ENCODE assay signal across 13 cellular contexts in genomic region chr17:81968396-81968745, GRCh38. TPM values are rescaled to one million over a fixed set of nuclear protein-coding genes. Genes with fewer than 3 reads are reported as not detected.
DNase-seq lines count a peak whose midpoint lies in the region; ATAC-seq and TF ChIP-seq lines count a peak whose summit lies in the region.
"Had no signal": no experiment of that assay in that cellular context is flagged by ENCODE, and none has a peak within 500 bp of the region (broad histone marks: within the 10 kb centered on the region; RNA-seq: fewer than 3 reads in every experiment).

No MANE protein-coding gene starts in this region.

- peaks cover 0 to 55% (median 0%) of the 10 kb centered on the region in 4 donors for H3K27me3 ChIP-seq in esophagus muscularis mucosa
- H3K27me3 ChIP-seq: MG63 had no signal

- intact Hi-C loops in OCI-LY7 (cut with micrococcal nuclease; ENCODE audit: unreplicated experiment), result loop anchor here (1.0 to 5.0 kb wide), 3 partner anchors 9 to 134 kb away; partner anchors contain the start of genes ALYREF, ANAPC11 and ASPSCR1
- intact Hi-C loops in esophagus muscularis mucosa (cut with DNase I), result no loop called here

- no peaks in the 10 kb centered on the region for H3K9me2 ChIP-seq in OCI-LY7 (ENCODE audit: insufficient read depth, low read length)

- POLR2A ChIA-PET in activated CD4-positive, alpha-beta T cell treated with anti-CD3 and anti-CD28 coated beads, Interleukin-2, amount 10 ng/mL, durations not matched to agents 7 days and 5 days (lab: Charles Lee), result no interaction called here
- POLR2A ChIA-PET in OCI-LY7 (lab: Charles Lee), result interaction anchor here (0.5 to 2.1 kb wide), 3 partner anchors 8 to 398 kb away, joined by 5 to 7 read pairs (median 6); no protein-coding TSS in a partner anchor

- peaks cover 6% of the 10 kb centered on the region; the same call in 1 of the 2 replicates for H3K9me3 ChIP-seq in OCI-LY7 (ENCODE audit: low read length)
- no peaks in the 10 kb centered on the region for H3K9me3 ChIP-seq in esophagus muscularis mucosa

- TF ChIP-seq POLR2A in esophagus muscularis mucosa (IDR thresholded peaks at IDR 0.05; ENCODE audit: low read depth), result no peak

- no peak overlapping the region for H3K4me3 Mint-ChIP-seq in activated CD4-positive, alpha-beta T cell treated with anti-CD3 and anti-CD28 coated beads, Interleukin-2, amount 10 ng/mL, durations not matched to agents 7 days and 5 days
- H3K4me3 Mint-ChIP-seq in stimulated activated effector memory CD8-positive, alpha-beta T cell treated with anti-CD3 and anti-CD28 coated beads, Interleukin-12 subunit alpha, Interleukin-12 subunit beta, amount 100 ng/mL, for 72 hours, result peak overlapping the region; percentile 60

- no peak for TF ChIP-seq CTCF in OCI-LY7 (conservative IDR thresholded peaks at IDR 0.05; ENCODE audit: low read length)
- TF ChIP-seq CTCF in esophagus muscularis mucosa (IDR thresholded peaks at IDR 0.05), result no peak

- no peak for TF ChIP-seq EP300 in esophagus muscularis mucosa (IDR thresholded peaks at IDR 0.05)

- DNase-seq in activated CD4-positive, alpha-beta T cell treated with anti-CD3 and anti-CD28 coated beads, Interleukin-2, amount 10 ng/mL, durations not matched to agents 7 days and 5 days, result no peak
- DNase-seq in activated CD4-positive, alpha-beta T cell treated with anti-CD3 and anti-CD28 coated beads, Interleukin-2, amount 50 U/mL, for 1 hour, result no peak
- no peak for DNase-seq in OCI-LY7 (ENCODE audit: low spot score)
- no peak for DNase-seq in esophagus muscularis mucosa (ENCODE audit: extremely low spot score)
- DNase-seq in stimulated activated effector memory CD8-positive, alpha-beta T cell treated with anti-CD3 and anti-CD28 coated beads, Interleukin-12 subunit alpha, Interleukin-12 subunit beta, amount 100 ng/mL, for 72 hours (ENCODE audit: low spot score in 2 of 2), result no peak
- DNase-seq in NCI-H2227 (lab: John Stamatoyannopoulos, UW; ENCODE audit: unreplicated experiment), result no peak
- DNase-seq in activated effector memory CD4-positive, alpha-beta T cell treated with anti-CD3 and anti-CD28 coated beads, Interleukin-2, amount 50 U/mL, for 16 hours, result no peak
- DNase-seq: dermis blood vessel endothelial cell, GDM1, GOT3, MG63 had no signal

- H3K36me3 Mint-ChIP-seq in activated CD4-positive, alpha-beta T cell treated with anti-CD3 and anti-CD28 coated beads, Interleukin-2, amount 10 ng/mL, durations not matched to agents 7 days and 5 days (ENCODE audit: low read depth), result no peaks in the 10 kb centered on the region
- no peaks in the 10 kb centered on the region for H3K36me3 Mint-ChIP-seq in stimulated activated effector memory CD8-positive, alpha-beta T cell treated with anti-CD3 and anti-CD28 coated beads, Interleukin-12 subunit alpha, Interleukin-12 subunit beta, amount 100 ng/mL, for 72 hours

- H3K9me3 Mint-ChIP-seq in activated CD4-positive, alpha-beta T cell treated with anti-CD3 and anti-CD28 coated beads, Interleukin-2, amount 10 ng/mL, durations not matched to agents 7 days and 5 days, result peaks cover 4% of the 10 kb centered on the region
- no peaks in the 10 kb centered on the region for H3K9me3 Mint-ChIP-seq in stimulated activated effector memory CD8-positive, alpha-beta T cell treated with anti-CD3 and anti-CD28 coated beads, Interleukin-12 subunit alpha, Interleukin-12 subunit beta, amount 100 ng/mL, for 72 hours

- peaks cover 18% of the 10 kb centered on the region for H3K27me3 Mint-ChIP-seq in activated CD4-positive, alpha-beta T cell treated with anti-CD3 and anti-CD28 coated beads, Interleukin-2, amount 10 ng/mL, durations not matched to agents 7 days and 5 days

- WGBS in esophagus muscularis mucosa, result 79% methylated on average over 7 of the region's 7 CpGs

- BruUV-seq in OCI-LY7 (replicated peaks; lab: Mats Ljungman, UMichigan), result no TSS peak

- no peaks in the 10 kb centered on the region for H4K20me1 ChIP-seq in OCI-LY7 (ENCODE audit: insufficient read depth, low read length)

- H3K79me2 ChIP-seq in OCI-LY7 (ENCODE audit: insufficient read depth, low read depth, low read length), result no peaks in the 10 kb centered on the region

- H3K4me1 Mint-ChIP-seq in activated CD4-positive, alpha-beta T cell treated with anti-CD3 and anti-CD28 coated beads, Interleukin-2, amount 10 ng/mL, durations not matched to agents 7 days and 5 days, result peaks cover 16% of the 10 kb centered on the region
- peaks cover 17% of the 10 kb centered on the region for H3K4me1 Mint-ChIP-seq in stimulated activated effector memory CD8-positive, alpha-beta T cell treated with anti-CD3 and anti-CD28 coated beads, Interleukin-12 subunit alpha, Interleukin-12 subunit beta, amount 100 ng/mL, for 72 hours

- peak overlapping the region; percentile 72 for H3K27ac Mint-ChIP-seq in activated CD4-positive, alpha-beta T cell treated with anti-CD3 and anti-CD28 coated beads, Interleukin-2, amount 10 ng/mL, durations not matched to agents 7 days and 5 days
- no peak overlapping the region for H3K27ac Mint-ChIP-seq in stimulated activated effector memory CD8-positive, alpha-beta T cell treated with anti-CD3 and anti-CD28 coated beads, Interleukin-12 subunit alpha, Interleukin-12 subunit beta, amount 100 ng/mL, for 72 hours

- H3K4me3 ChIP-seq in OCI-LY7 (ENCODE audit: low read depth, low read length, poor library complexity, severe bottlenecking) (peak overlapping the region; percentile 68), esophagus muscularis mucosa (peak overlapping the region in 3 of 4 donors; percentile 35 to 44 (median 37))
- H3K4me3 ChIP-seq: MG63 had no signal

- H3K36me3 ChIP-seq in OCI-LY7 (ENCODE audit: insufficient read depth, low read length), result no peaks in the 10 kb centered on the region
- no peaks in the 10 kb centered on the region for H3K36me3 ChIP-seq in esophagus muscularis mucosa
- H3K36me3 ChIP-seq: MG63 had no signal

- no peak for ATAC-seq in stimulated activated effector memory CD8-positive, alpha-beta T cell treated with anti-CD3 and anti-CD28 coated beads, Interleukin-12 subunit alpha, Interleukin-12 subunit beta, amount 100 ng/mL, for 72 hours
- ATAC-seq in HG02981 (IDR thresholded peaks at IDR 0.05; ENCODE audit: unreplicated experiment), result no peak

- peak overlapping the region; percentile 90 for H3K4me2 ChIP-seq in OCI-LY7 (ENCODE audit: low read length)

- CTCF ChIA-PET in activated CD4-positive, alpha-beta T cell treated with anti-CD3 and anti-CD28 coated beads, Interleukin-2, amount 10 ng/mL, durations not matched to agents 7 days and 5 days (lab: Charles Lee), result interaction anchor here (0.7 to 2.5 kb wide), 6 partner anchors 8 to 138 kb away, joined by 3 to 17 read pairs (median 6); partner anchors contain the start of genes ASPSCR1 and DCXR
- CTCF ChIA-PET in OCI-LY7 (lab: Charles Lee; ENCODE audit: unreplicated experiment), result interaction anchor here (1.3 kb wide), 1 partner anchor 53 kb away, joined by 3 read pairs; no protein-coding TSS in a partner anchor

- H2AFZ ChIP-seq in OCI-LY7 (ENCODE audit: low read length), result peak overlapping the region; percentile 69

- H3K27ac ChIP-seq in OCI-LY7 (ENCODE audit: low read depth, low read length, poor library complexity, severe bottlenecking) (peak overlapping the region; percentile 36), esophagus muscularis mucosa (replicated peaks in 1 of 4) (no peak overlapping the region)

- H3K4me1 ChIP-seq in OCI-LY7 (ENCODE audit: insufficient read depth, low read length, poor library complexity, severe bottlenecking) (peaks cover 29% of the 10 kb centered on the region), esophagus muscularis mucosa (peaks cover 15 to 27% (median 20%) of the 10 kb centered on the region in 4 donors)

RNA-seq across cellular contexts. Expression of gene NOTUM, which starts 7.4 kb away (rescaled TPM):
- under 1 TPM; 0.23 to 0.55 TPM for total RNA-seq in activated CD4-positive, alpha-beta T cell treated with anti-CD3 and anti-CD28 coated beads, Interleukin-2, amount 10 ng/mL, durations not matched to agents 7 days and 5 days
- 3.6 and 4.4 TPM in 2 replicates for total RNA-seq in OCI-LY7 (2014; rRNA removed; shearing (Covaris generic))
- total RNA-seq in OCI-LY7 (2022), result 0.88 and 1.9 TPM in 2 replicates
- total RNA-seq in esophagus muscularis mucosa, result under 1 TPM in 1 of 4 donors, not detected in 3; 0.83 TPM
- total RNA-seq: dermis blood vessel endothelial cell had no signal

RNA-seq across cellular contexts. Expression of gene ASPSCR1, which starts 9.1 kb away (rescaled TPM):
- 10 to 100 TPM; 34.0 to 37.6 TPM for total RNA-seq in activated CD4-positive, alpha-beta T cell treated with anti-CD3 and anti-CD28 coated beads, Interleukin-2, amount 10 ng/mL, durations not matched to agents 7 days and 5 days
- 66.7 and 89.1 TPM in 2 replicates for total RNA-seq in OCI-LY7 (2014; rRNA removed; shearing (Covaris generic))
- total RNA-seq in OCI-LY7 (2022) (77.8 and 81.8 TPM in 2 replicates), esophagus muscularis mucosa (10 to 100 TPM; 15.9 to 18.4 (median 17.3) TPM)

RNA-seq across cellular contexts. Expression of gene MYADML2, which starts 21.3 kb away (rescaled TPM):
- total RNA-seq in activated CD4-positive, alpha-beta T cell treated with anti-CD3 and anti-CD28 coated beads, Interleukin-2, amount 10 ng/mL, durations not matched to agents 7 days and 5 days, result not detected
- total RNA-seq in OCI-LY7 (2014; rRNA removed; shearing (Covaris generic)), result 0.19 TPM in 1 of 2 replicates, not detected in the other
- total RNA-seq in OCI-LY7 (2022) (not detected in 2 replicates), esophagus muscularis mucosa (not detected)
- total RNA-seq: dermis blood vessel endothelial cell; T-helper 1 cell treated with Interleukin-12 subunit alpha and Interleukin-12 subunit beta and Interleukin-4 antibody, amounts not matched to agents 30 ng/mL and 1 ng/mL, for 36 hours had no signal

RNA-seq across cellular contexts. Expression of gene PYCR1, which starts 31.3 kb away (rescaled TPM):
- total RNA-seq in activated CD4-positive, alpha-beta T cell treated with anti-CD3 and anti-CD28 coated beads, Interleukin-2, amount 10 ng/mL, durations not matched to agents 7 days and 5 days, result 10 to 100 TPM; 22.8 to 26.9 TPM
- total RNA-seq in OCI-LY7 (2014; rRNA removed; shearing (Covaris generic)), result 211 and 239 TPM in 2 replicates
- total RNA-seq in OCI-LY7 (2022), result 165 and 173 TPM in 2 replicates
- total RNA-seq in esophagus muscularis mucosa, result 1 to 10 TPM; 2.1 to 6.5 (median 4.6) TPM

RNA-seq across cellular contexts. Expression of gene MAFG, which starts 40.8 kb away (rescaled TPM):
- total RNA-seq in activated CD4-positive, alpha-beta T cell treated with anti-CD3 and anti-CD28 coated beads, Interleukin-2, amount 10 ng/mL, durations not matched to agents 7 days and 5 days, result 10 to 100 TPM; 15.8 to 20.2 TPM
- 16.9 and 22.7 TPM in 2 replicates for total RNA-seq in OCI-LY7 (2014; rRNA removed; shearing (Covaris generic))
- total RNA-seq in OCI-LY7 (2022), result 30.1 and 33.6 TPM in 2 replicates
- 10 to 100 TPM; 23.7 to 41.7 (median 33.6) TPM for total RNA-seq in esophagus muscularis mucosa
